ENCODE assay signal across 16 cellular contexts in the genomic region with DNA sequence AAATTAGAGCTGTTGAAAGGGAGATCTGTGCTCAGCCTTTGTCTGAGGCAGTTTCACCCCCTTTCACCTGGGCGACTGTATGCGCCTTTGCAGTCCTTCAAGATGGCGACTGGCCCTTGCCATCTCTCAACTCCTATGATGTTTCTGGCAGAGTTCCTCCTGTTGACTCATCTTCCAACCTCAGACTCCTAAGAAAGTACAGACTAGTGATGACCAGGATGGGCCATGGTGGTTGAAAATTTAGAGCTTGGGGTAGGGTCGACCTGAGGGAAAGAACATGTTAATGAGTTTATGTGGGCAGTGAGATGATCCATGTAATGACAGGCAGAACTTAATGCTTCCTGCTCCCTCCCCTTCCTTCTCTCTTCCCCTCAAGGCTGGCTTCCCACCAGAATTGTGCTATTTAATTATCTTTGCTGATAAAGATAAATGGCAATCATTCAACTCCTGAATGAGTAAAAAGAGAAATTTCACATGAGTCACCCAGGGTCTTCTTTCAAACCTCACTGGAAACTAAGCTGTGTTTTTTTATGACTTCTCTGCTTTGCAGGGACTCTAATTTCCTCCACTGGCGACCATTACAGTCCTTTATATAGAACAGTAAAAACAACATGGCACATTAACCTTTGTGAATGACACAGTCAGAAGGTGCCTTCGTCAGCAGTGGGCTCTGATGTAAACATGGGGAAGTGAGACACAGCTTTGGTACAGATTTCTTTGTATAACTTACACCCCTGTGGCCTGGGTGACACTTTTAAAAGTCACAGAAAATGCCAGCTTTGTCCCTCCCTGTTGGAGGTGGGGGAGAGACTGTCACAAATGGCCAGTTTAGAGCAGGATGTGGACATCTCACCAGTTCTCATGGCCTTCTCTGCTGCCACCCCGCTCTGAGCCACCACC.
DNase-seq lines count a peak whose midpoint lies in the region; ATAC-seq, FAIRE-seq and TF ChIP-seq lines count a peak whose summit lies in the region.
"Had no signal": no experiment of that assay in that cellular context is flagged by ENCODE, and none has a peak within 500 bp of the region (broad histone marks: within the 10 kb centered on the region; RNA-seq: fewer than 3 reads in every experiment).

No MANE protein-coding gene starts in this region.

- H3K4me1 Mint-ChIP-seq in stimulated activated naive CD8-positive, alpha-beta T cell treated with anti-CD3 and anti-CD28 coated beads, Interleukin-15, amount 100 ng/mL, for 72 hours = no peaks in the 10 kb centered on the region

- H3K27ac Mint-ChIP-seq in stimulated activated naive CD8-positive, alpha-beta T cell treated with anti-CD3 and anti-CD28 coated beads, Interleukin-15, amount 100 ng/mL, for 72 hours = no peak overlapping the region

- intact Hi-C loops in PC-3 (cut with micrococcal nuclease) = no loop called here

- no peaks in the 10 kb centered on the region for H3K9me2 ChIP-seq in PC-3 (replicated peaks; ENCODE audit: low read length)

- TF ChIP-seq POLR2A in GM12891 (IDR thresholded peaks at IDR 0.05; ENCODE audit: low read depth, low read length) = no peak

- peaks cover 6% of the 10 kb centered on the region; the same call in 1 of the 2 replicates for H3K4me1 ChIP-seq in PC-3 (ENCODE audit: insufficient read depth, low read length)
- H3K4me1 ChIP-seq in osteoblast (ENCODE audit: insufficient read depth, low read length) = no peaks in the 10 kb centered on the region

- ATAC-seq in PC-3 = no peak
- ATAC-seq in stimulated activated naive CD8-positive, alpha-beta T cell treated with anti-CD3 and anti-CD28 coated beads, Interleukin-15, amount 100 ng/mL, for 72 hours = peak; percentile 9
- no peak for ATAC-seq in GM21360 (IDR thresholded peaks at IDR 0.05; ENCODE audit: unreplicated experiment)
- ATAC-seq: HCT116 had no signal

- POLR2A ChIA-PET in PC-3 (lab: Charles Lee; ENCODE audit: unreplicated experiment) = interaction anchor here (0.5 kb wide), 1 partner anchor 773 kb away, joined by 5 read pairs; no protein-coding TSS in a partner anchor

- no peak overlapping the region for H3K4me3 Mint-ChIP-seq in stimulated activated naive CD8-positive, alpha-beta T cell treated with anti-CD3 and anti-CD28 coated beads, Interleukin-15, amount 100 ng/mL, for 72 hours

- no peaks in the 10 kb centered on the region for H3K79me2 ChIP-seq in PC-3 (ENCODE audit: low read length)
- H3K79me2 ChIP-seq in osteoblast (ENCODE audit: insufficient read depth, low read length) = no peaks in the 10 kb centered on the region

- H3K27me3 Mint-ChIP-seq in stimulated activated naive CD8-positive, alpha-beta T cell treated with anti-CD3 and anti-CD28 coated beads, Interleukin-15, amount 100 ng/mL, for 72 hours = peaks cover 10% of the 10 kb centered on the region

- H3K27ac ChIP-seq in PC-3 (ENCODE audit: low read length) (no peak overlapping the region), osteoblast (ENCODE audit: low read depth, low read length) (no peak overlapping the region)
- H3K27ac ChIP-seq: SK-N-MC had no signal

- BruUV-seq in PC-3 (replicated peaks; lab: Mats Ljungman, UMichigan) = no TSS peak

- no peak overlapping the region for H3K4me2 ChIP-seq in PC-3 (ENCODE audit: low read length)
- no peak overlapping the region for H3K4me2 ChIP-seq in osteoblast (ENCODE audit: insufficient read depth, low read length)

- H3K9me3 Mint-ChIP-seq in stimulated activated naive CD8-positive, alpha-beta T cell treated with anti-CD3 and anti-CD28 coated beads, Interleukin-15, amount 100 ng/mL, for 72 hours = no peaks in the 10 kb centered on the region

- no peak overlapping the region for H2AFZ ChIP-seq in PC-3 (ENCODE audit: low read length)
- H2AFZ ChIP-seq in osteoblast (ENCODE audit: low read length) = no peak overlapping the region

- no peaks in the 10 kb centered on the region for H3K9me3 ChIP-seq in PC-3 (ENCODE audit: low read length)
- no peaks in the 10 kb centered on the region for H3K9me3 ChIP-seq in osteoblast (ENCODE audit: low read depth, low read length)

- H3K36me3 ChIP-seq in PC-3 (ENCODE audit: low read depth, low read length) (no peaks in the 10 kb centered on the region), osteoblast (ENCODE audit: insufficient read depth, low read length) (no peaks in the 10 kb centered on the region)

- no peaks in the 10 kb centered on the region for H3F3A ChIP-seq in PC-3 (ENCODE audit: low read length, unreplicated experiment)

- H3K27me3 ChIP-seq in PC-3 (ENCODE audit: low read length) = no peaks in the 10 kb centered on the region
- H3K27me3 ChIP-seq in osteoblast (ENCODE audit: insufficient read depth, low read length) = no peaks in the 10 kb centered on the region

- no peak for FAIRE-seq in GM12891 (lab: Jason Lieb, UNC)

- no peak overlapping the region for H3K9ac ChIP-seq in PC-3 (ENCODE audit: low read length)

- no peak for TF ChIP-seq CTCF in PC-3 (conservative IDR thresholded peaks at IDR 0.05; ENCODE audit: low read depth, low read length)
- no peak for TF ChIP-seq CTCF in osteoblast (IDR thresholded peaks at IDR 0.05; ENCODE audit: extremely low read depth, low read depth, low read length)

- H4K20me1 ChIP-seq in PC-3 (ENCODE audit: low read length) = no peaks in the 10 kb centered on the region
- H4K20me1 ChIP-seq in osteoblast (ENCODE audit: insufficient read depth, low read length) = no peaks in the 10 kb centered on the region

- CTCF ChIA-PET in PC-3 (lab: Charles Lee) = no interaction called here

- H3K4me3 ChIP-seq in PC-3 (ENCODE audit: low read length) (no peak overlapping the region), osteoblast (ENCODE audit: insufficient read depth, low read length) (no peak overlapping the region)
- H3K4me3 ChIP-seq: SK-N-MC had no signal

- no peak for DNase-seq in GM12891 (ENCODE audit: insufficient read length, low spot score)
- DNase-seq in PC-3 = peak; percentile 22
- DNase-seq in left kidney (ENCODE audit: low read depth, low spot score) = peak; percentile 77
- DNase-seq in stimulated activated naive CD8-positive, alpha-beta T cell treated with anti-CD3 and anti-CD28 coated beads, Interleukin-15, amount 100 ng/mL, for 72 hours = no peak
- DNase-seq in amniotic stem cell (lab: John Stamatoyannopoulos, UW) = no peak
- no peak for DNase-seq in osteoblast (ENCODE audit: insufficient read length, low spot score, missing footprints)
- DNase-seq: C1 segment of cervical spinal cord; COR-L47; DMS153; NCI-H1436; NCI-H2029 treated with DMSO at 0.1 percent for 48 hours; NCI-H510A treated with DMSO at 0.1 percent for 48 hours; NK-92 treated with Interleukin-12 subunit alpha and Interleukin-12 subunit beta, amount 100 ng/mL, for 24 hours had no signal

TF ChIP-seq in GM12891, 5 proteins besides CTCF, POLR2A, EP300 and RAD21:
- peak; percentile 66 for TF ChIP-seq SPI1 (IDR thresholded peaks at IDR 0.05; ENCODE audit: low read depth, low read length)
- no peak for TF ChIP-seq POU2F2 (IDR thresholded peaks at IDR 0.05; ENCODE audit: low read depth, low read length)
- TF ChIP-seq TAF1 (IDR thresholded peaks at IDR 0.05; ENCODE audit: low read depth, low read length) = no peak
- TF ChIP-seq POLR2AphosphoS5 (IDR thresholded peaks at IDR 0.05; ENCODE audit: low read depth, low read length) = no peak

Comparison
In these comparisons a context has a peak if more than half of its experiments do, and no peak if none do; other contexts are left out.
1. DNase-seq: peak in PC-3 (single experiment) and left kidney (single experiment); none in GM12891 (single experiment), stimulated activated naive CD8-positive, alpha-beta T cell treated with anti-CD3 and anti-CD28 coated beads, Interleukin-15, amount 100 ng/mL, for 72 hours (0 of 2), amniotic stem cell (single experiment) and osteoblast (single experiment).